24 cellular contexts compared by ENCODE assay signal in the genomic region with DNA sequence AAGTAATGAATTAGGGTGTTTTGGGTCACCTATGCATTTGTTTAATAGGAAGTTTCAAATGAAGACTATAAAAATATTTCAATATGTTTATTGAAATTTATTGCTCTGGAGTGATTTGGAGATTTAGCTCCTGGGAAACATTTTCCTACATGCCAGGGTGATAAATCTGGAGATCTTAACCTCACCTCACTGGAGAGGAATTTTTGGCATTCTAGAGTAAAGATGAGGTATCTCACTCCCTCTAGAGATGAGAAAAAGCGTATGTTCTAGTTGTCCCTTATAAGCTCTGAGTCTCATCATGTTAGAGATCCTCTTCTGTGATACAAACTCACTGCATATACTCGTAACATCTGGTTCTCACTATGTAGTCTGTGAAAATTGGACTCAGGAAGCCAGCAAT.
"Had no signal": no experiment of that assay in that cellular context is flagged by ENCODE, and none has a peak within 500 bp of the region (broad histone marks: within the 10 kb centered on the region; RNA-seq: fewer than 3 reads in every experiment).

No MANE protein-coding gene starts in this region.

- H3K4me3 ChIP-seq: left lung, lower lobe of right lung, ovary, right atrium auricular region, skin epidermis, stomach, testis, thyroid gland, upper lobe of right lung had no signal

- H3K36me3 ChIP-seq: left lung, lower lobe of right lung, ovary, right atrium auricular region, stomach, thyroid gland, upper lobe of right lung had no signal

- H3K4me3 Mint-ChIP-seq: naive B cell; natural killer cell; stimulated activated naive B cell treated with anti-CD40 and anti-IgM and Interleukin-4, amounts not matched to agents 10 μg/mL and 1 μg/mL and 100 μg/mL, for 72 hours had no signal

- H3K36me3 Mint-ChIP-seq: naive B cell; natural killer cell; stimulated activated naive B cell treated with anti-CD40 and anti-IgM and Interleukin-4, amounts not matched to agents 10 μg/mL and 1 μg/mL and 100 μg/mL, for 72 hours had no signal

- H3K9me3 ChIP-seq: left lung, lower lobe of right lung, ovary, right atrium auricular region, stomach, testis, thyroid gland, upper lobe of right lung had no signal

- H3K9me3 Mint-ChIP-seq: stimulated activated naive B cell treated with anti-CD40 and anti-IgM and Interleukin-4, amounts not matched to agents 10 μg/mL and 1 μg/mL and 100 μg/mL, for 72 hours had no signal

- H3K4me1 ChIP-seq: left lung, lower lobe of right lung, right atrium auricular region, stomach, testis, thyroid gland, upper lobe of right lung had no signal

- H3K27me3 ChIP-seq: left lung, ovary, right atrium auricular region, stomach, testis, thyroid gland, upper lobe of right lung had no signal

- H3K27ac Mint-ChIP-seq: natural killer cell; progenitor cell of endocrine pancreas; stimulated activated naive B cell treated with anti-CD40 and anti-IgM and Interleukin-4, amounts not matched to agents 10 μg/mL and 1 μg/mL and 100 μg/mL, for 72 hours had no signal

- H3K4me1 Mint-ChIP-seq: naive B cell; natural killer cell; stimulated activated naive B cell treated with anti-CD40 and anti-IgM and Interleukin-4, amounts not matched to agents 10 μg/mL and 1 μg/mL and 100 μg/mL, for 72 hours had no signal

- H3K27ac ChIP-seq: left lung, lower lobe of right lung, ovary, right atrium auricular region, skin epidermis, stomach, testis, thyroid gland, upper lobe of right lung had no signal

- DNase-seq: head of caudate nucleus; hippocampal formation; islet precursor cell; left cardiac atrium; left lung; lower lobe of right lung; mammary epithelial cell; mesenchymal stem cell; naive B cell; natural killer cell; ovary; stimulated activated CD4-positive, alpha-beta T cell treated with anti-CD3 and anti-CD28 coated beads, Interleukin-12 subunit alpha, Interleukin-12 subunit beta, amount 100 ng/mL, for 4 hours; stimulated activated CD4-positive, alpha-beta T cell treated with anti-CD3 and anti-CD28 coated beads, Interleukin-15, amount 100 ng/mL, for 24 hours; stimulated activated CD4-positive, alpha-beta T cell treated with anti-CD3 and anti-CD28 coated beads, Interleukin-2, amount 100 ng/mL, for 24 hours; stimulated activated CD4-positive, alpha-beta T cell treated with anti-CD3 and anti-CD28 coated beads, Interleukin-4, amount 100 ng/mL, for 1 hour; stimulated activated naive B cell treated with anti-CD40 and anti-IgM and Interleukin-4, amounts not matched to agents 10 μg/mL and 1 μg/mL and 100 μg/mL, for 72 hours; stimulated activated naive CD8-positive, alpha-beta T cell treated with anti-CD3 and anti-CD28 coated beads, Interleukin-15, Interleukin-2, amounts not matched to agents 100 U/mL and 50 U/mL, for 24 hours; stomach; testis; thyroid gland; upper lobe of right lung had no signal

- H3K27me3 Mint-ChIP-seq: naive B cell; progenitor cell of endocrine pancreas; stimulated activated naive B cell treated with anti-CD40 and anti-IgM and Interleukin-4, amounts not matched to agents 10 μg/mL and 1 μg/mL and 100 μg/mL, for 72 hours had no signal
